ENCODE assay signal across 8 cellular contexts in the genomic region with DNA sequence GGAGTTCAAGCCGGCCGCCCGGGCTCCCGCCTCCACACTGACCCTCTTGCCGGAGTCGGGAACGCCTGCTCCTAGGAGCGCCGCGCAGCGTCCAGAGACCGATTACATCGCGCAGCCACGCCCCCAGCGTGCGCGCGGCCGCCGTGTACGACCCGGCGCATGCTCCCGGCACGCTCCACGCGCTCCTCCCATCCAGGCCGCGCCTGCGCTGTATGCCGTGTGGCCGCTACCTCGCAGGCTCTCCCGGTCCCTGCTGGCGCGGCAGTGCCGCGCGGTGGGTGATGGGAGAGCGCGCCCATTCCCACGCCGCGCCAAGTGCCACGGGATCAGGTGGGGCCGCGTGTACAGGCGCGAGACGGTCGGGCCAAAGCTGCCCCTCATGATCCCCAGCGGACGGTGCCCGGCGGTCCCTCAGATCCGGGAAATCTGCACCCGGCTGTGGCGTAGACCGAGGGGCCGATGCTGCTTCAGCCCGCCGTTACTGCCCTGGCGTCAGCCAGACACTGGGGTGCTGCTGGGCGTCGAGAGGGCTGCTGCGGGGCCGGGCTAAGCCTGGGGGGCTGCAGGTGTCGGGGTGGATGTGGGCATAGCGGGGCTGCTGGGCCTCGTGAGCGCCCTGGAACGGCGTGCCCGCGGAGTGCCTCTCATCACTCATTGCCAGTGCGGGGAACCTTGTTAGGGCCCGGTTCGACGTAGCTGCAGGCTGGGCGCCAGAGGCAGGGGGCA. TPM values are rescaled to one million over a fixed set of nuclear protein-coding genes. Genes with fewer than 3 reads are reported as not detected.
DNase-seq lines count a peak whose midpoint lies in the region; ATAC-seq and TF ChIP-seq lines count a peak whose summit lies in the region.

A gene with protein sequence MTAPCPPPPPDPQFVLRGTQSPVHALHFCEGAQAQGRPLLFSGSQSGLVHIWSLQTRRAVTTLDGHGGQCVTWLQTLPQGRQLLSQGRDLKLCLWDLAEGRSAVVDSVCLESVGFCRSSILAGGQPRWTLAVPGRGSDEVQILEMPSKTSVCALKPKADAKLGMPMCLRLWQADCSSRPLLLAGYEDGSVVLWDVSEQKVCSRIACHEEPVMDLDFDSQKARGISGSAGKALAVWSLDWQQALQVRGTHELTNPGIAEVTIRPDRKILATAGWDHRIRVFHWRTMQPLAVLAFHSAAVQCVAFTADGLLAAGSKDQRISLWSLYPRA (minus strand): TSS at position 97 of the 726 bp plus-strand sequence. CDS start 33,519 bp downstream, outside the sequence.
A gene with protein sequence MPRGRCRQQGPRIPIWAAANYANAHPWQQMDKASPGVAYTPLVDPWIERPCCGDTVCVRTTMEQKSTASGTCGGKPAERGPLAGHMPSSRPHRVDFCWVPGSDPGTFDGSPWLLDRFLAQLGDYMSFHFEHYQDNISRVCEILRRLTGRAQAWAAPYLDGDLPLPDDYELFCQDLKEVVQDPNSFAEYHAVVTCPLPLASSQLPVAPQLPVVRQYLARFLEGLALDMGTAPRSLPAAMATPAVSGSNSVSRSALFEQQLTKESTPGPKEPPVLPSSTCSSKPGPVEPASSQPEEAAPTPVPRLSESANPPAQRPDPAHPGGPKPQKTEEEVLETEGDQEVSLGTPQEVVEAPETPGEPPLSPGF (minus strand): TSS at position 97 of the 726 bp plus-strand sequence. CDS start 2,613 bp downstream, outside the sequence.

- H3K4me2 ChIP-seq in fibroblast of lung (ENCODE audit: extremely low read depth, insufficient read depth, low read length): peak within 1 kb of the TSS; percentile 99

- DNase-seq in ELF-1 (ENCODE audit: low read depth, low spot score): peak; percentile 97
- DNase-seq in GOT3 (lab: John Stamatoyannopoulos, UW): peak; percentile 93
- DNase-seq in RPMI7951 (ENCODE audit: low read depth): peak; percentile 92
- peak; percentile 87 to 95 for DNase-seq in activated T-helper 1 cell treated with anti-CD3 and anti-CD28 coated beads, Interleukin-2, amount 50 U/mL, for 16 hours (ENCODE audit: low read depth in 1 of 2, low spot score in 1 of 2)
- peak; percentile 95 to 96 for DNase-seq in fibroblast of lung (ENCODE audit: low read depth in 2 of 2)
- peak; percentile 89 to 97 (median 94) for DNase-seq in naive thymus-derived CD8-positive, alpha-beta T cell
- DNase-seq in stimulated activated naive B cell treated with anti-CD40 and anti-IgM and Interleukin-4, amounts not matched to agents 10 μg/mL and 1 μg/mL and 100 μg/mL, for 72 hours: peak; percentile 94

- H3K9me3 ChIP-seq in fibroblast of lung (ENCODE audit: control insufficient read depth, insufficient read depth, low read depth, low read length): no peaks in the 10 kb centered on the region

- peaks cover 46% of the 10 kb centered on the region for H3K79me2 ChIP-seq in fibroblast of lung (ENCODE audit: control insufficient read depth, insufficient read depth, low read length)

- TF ChIP-seq CTCF in LNCAP (IDR thresholded peaks at IDR 0.05) (0 out of 2 replicates have a peak, but pooled peaks have one; percentile 9), fibroblast of lung (conservative IDR thresholded peaks at IDR 0.05 in 1 of 2, IDR thresholded peaks at IDR 0.05 in 1 of 2; ENCODE audit: low read depth in 1 of 2, low read length in 2 of 2) (peak in 1 of 2 donors; percentile 2)

- peak; percentile 87 to 91 for ATAC-seq in naive thymus-derived CD8-positive, alpha-beta T cell
- peak; percentile 88 to 90 for ATAC-seq in stimulated activated naive B cell treated with anti-CD40 and anti-IgM and Interleukin-4, amounts not matched to agents 10 μg/mL and 1 μg/mL and 100 μg/mL, for 72 hours (replicated peaks)

- peak within 1 kb of the TSS; percentile 92 to 99 (median 95) for H3K27ac Mint-ChIP-seq in naive thymus-derived CD8-positive, alpha-beta T cell
- H3K27ac Mint-ChIP-seq in stimulated activated naive B cell treated with anti-CD40 and anti-IgM and Interleukin-4, amounts not matched to agents 10 μg/mL and 1 μg/mL and 100 μg/mL, for 72 hours: peak within 1 kb of the TSS; percentile 98

- H3K9me3 Mint-ChIP-seq in naive thymus-derived CD8-positive, alpha-beta T cell: no peaks in the 10 kb centered on the region
- H3K9me3 Mint-ChIP-seq in stimulated activated naive B cell treated with anti-CD40 and anti-IgM and Interleukin-4, amounts not matched to agents 10 μg/mL and 1 μg/mL and 100 μg/mL, for 72 hours: no peaks in the 10 kb centered on the region

- peaks cover 0 to 19% (median 0%) of the 10 kb centered on the region in 3 donors for H3K36me3 Mint-ChIP-seq in naive thymus-derived CD8-positive, alpha-beta T cell
- peaks cover 18 to 28% of the 10 kb centered on the region in 2 donors for H3K36me3 Mint-ChIP-seq in stimulated activated naive B cell treated with anti-CD40 and anti-IgM and Interleukin-4, amounts not matched to agents 10 μg/mL and 1 μg/mL and 100 μg/mL, for 72 hours

- peak within 1 kb of the TSS; percentile 70 for H2AFZ ChIP-seq in fibroblast of lung (ENCODE audit: low read length)

- H3K27me3 Mint-ChIP-seq in naive thymus-derived CD8-positive, alpha-beta T cell: no peaks in the 10 kb centered on the region
- H3K27me3 Mint-ChIP-seq in stimulated activated naive B cell treated with anti-CD40 and anti-IgM and Interleukin-4, amounts not matched to agents 10 μg/mL and 1 μg/mL and 100 μg/mL, for 72 hours: no peaks in the 10 kb centered on the region

- H3K36me3 ChIP-seq in fibroblast of lung (ENCODE audit: control insufficient read depth, insufficient read depth, low read length): peaks cover 12% of the 10 kb centered on the region

- H3K4me1 Mint-ChIP-seq in naive thymus-derived CD8-positive, alpha-beta T cell: peaks cover 24 to 66% (median 59%) of the 10 kb centered on the region in 4 donors
- peaks cover 40 to 53% of the 10 kb centered on the region in 2 donors for H3K4me1 Mint-ChIP-seq in stimulated activated naive B cell treated with anti-CD40 and anti-IgM and Interleukin-4, amounts not matched to agents 10 μg/mL and 1 μg/mL and 100 μg/mL, for 72 hours

- no peaks in the 10 kb centered on the region for H4K20me1 ChIP-seq in fibroblast of lung (ENCODE audit: control insufficient read depth, extremely low read depth, insufficient read depth, low read length)

- peak within 1 kb of the TSS; percentile 92 to 99 (median 96) for H3K4me3 Mint-ChIP-seq in naive thymus-derived CD8-positive, alpha-beta T cell
- H3K4me3 Mint-ChIP-seq in stimulated activated naive B cell treated with anti-CD40 and anti-IgM and Interleukin-4, amounts not matched to agents 10 μg/mL and 1 μg/mL and 100 μg/mL, for 72 hours: peak within 1 kb of the TSS; percentile 93 to 98

- peak within 1 kb of the TSS; percentile 93 for H3K27ac ChIP-seq in fibroblast of lung (ENCODE audit: insufficient read depth, low read length)

- peaks cover 6% of the 10 kb centered on the region for H3K4me1 ChIP-seq in fibroblast of lung (ENCODE audit: control insufficient read depth, extremely low read depth, insufficient read depth, low read length)

- H3K4me3 ChIP-seq in fibroblast of lung (replicated peaks in 1 of 4; ENCODE audit: control extremely low read depth in 1 of 4, insufficient read depth in 1 of 4, low read depth in 3 of 4, low read length in 4 of 4): peak within 1 kb of the TSS; percentile 83 to 95 (median 94)

- no peaks in the 10 kb centered on the region for H3K27me3 ChIP-seq in fibroblast of lung (ENCODE audit: control insufficient read depth, insufficient read depth, low read length)

- H3K9ac ChIP-seq in fibroblast of lung (ENCODE audit: insufficient read depth, low read length): peak within 1 kb of the TSS; percentile 89

- POLR2A ChIA-PET in naive thymus-derived CD8-positive, alpha-beta T cell (lab: Charles Lee): interaction anchor here (1.0 to 7.5 kb wide), 18 partner anchors 9 to 262 kb away, joined by 3 to 120 read pairs (median 4); a partner anchor contains a TSS

RNA-seq across cellular contexts. Expression of the first gene that starts in this region (rescaled TPM):
- total RNA-seq in RPMI7951 (2014; rRNA removed; shearing (Covaris generic)): 11.9 and 12.4 TPM in 2 replicates
- 6.4 and 7.8 TPM in 2 replicates for total RNA-seq in fibroblast of lung
- 1.4 and 2.1 TPM in 2 replicates for polyA plus RNA-seq in fibroblast of lung
- 4.0 and 6.5 TPM in 2 replicates for polyA plus RNA-seq in fibroblast of lung (2012)
- 0.71 and 1.3 TPM in 2 replicates for polyA minus RNA-seq in fibroblast of lung (ENCODE audit: low replicate concordance)
- 10 to 100 TPM; 11.0 to 12.5 TPM for total RNA-seq in naive thymus-derived CD8-positive, alpha-beta T cell
- polyA plus RNA-seq in naive thymus-derived CD8-positive, alpha-beta T cell: 10 to 100 TPM; 12.2 to 18.7 (median 17.3) TPM

RNA-seq across cellular contexts. Expression of the second gene that starts in this region (rescaled TPM):
- total RNA-seq in RPMI7951 (2014; rRNA removed; shearing (Covaris generic)): 5.0 and 8.5 TPM in 2 replicates
- total RNA-seq in fibroblast of lung: 7.3 and 7.7 TPM in 2 replicates
- polyA plus RNA-seq in fibroblast of lung: 5.6 and 6.5 TPM in 2 replicates
- 7.5 and 8.7 TPM in 2 replicates for polyA plus RNA-seq in fibroblast of lung (2012)
- 22.6 and 34.5 TPM in 2 replicates for polyA minus RNA-seq in fibroblast of lung (ENCODE audit: low replicate concordance)
- 10 to 100 TPM; 30.9 to 33.0 TPM for total RNA-seq in naive thymus-derived CD8-positive, alpha-beta T cell
- 10 to 100 TPM in 2 of 3 donors, 1 to 10 TPM in 1; 7.0 to 14.3 (median 13.4) TPM for polyA plus RNA-seq in naive thymus-derived CD8-positive, alpha-beta T cell

Comparison
In these comparisons a context has a peak if more than half of its experiments do, and no peak if none do; other contexts are left out.
1. Peak in every context shown above with its lines: DNase-seq, ATAC-seq, H3K4me3 ChIP-seq and H3K27ac ChIP-seq.